In the genomic region with DNA sequence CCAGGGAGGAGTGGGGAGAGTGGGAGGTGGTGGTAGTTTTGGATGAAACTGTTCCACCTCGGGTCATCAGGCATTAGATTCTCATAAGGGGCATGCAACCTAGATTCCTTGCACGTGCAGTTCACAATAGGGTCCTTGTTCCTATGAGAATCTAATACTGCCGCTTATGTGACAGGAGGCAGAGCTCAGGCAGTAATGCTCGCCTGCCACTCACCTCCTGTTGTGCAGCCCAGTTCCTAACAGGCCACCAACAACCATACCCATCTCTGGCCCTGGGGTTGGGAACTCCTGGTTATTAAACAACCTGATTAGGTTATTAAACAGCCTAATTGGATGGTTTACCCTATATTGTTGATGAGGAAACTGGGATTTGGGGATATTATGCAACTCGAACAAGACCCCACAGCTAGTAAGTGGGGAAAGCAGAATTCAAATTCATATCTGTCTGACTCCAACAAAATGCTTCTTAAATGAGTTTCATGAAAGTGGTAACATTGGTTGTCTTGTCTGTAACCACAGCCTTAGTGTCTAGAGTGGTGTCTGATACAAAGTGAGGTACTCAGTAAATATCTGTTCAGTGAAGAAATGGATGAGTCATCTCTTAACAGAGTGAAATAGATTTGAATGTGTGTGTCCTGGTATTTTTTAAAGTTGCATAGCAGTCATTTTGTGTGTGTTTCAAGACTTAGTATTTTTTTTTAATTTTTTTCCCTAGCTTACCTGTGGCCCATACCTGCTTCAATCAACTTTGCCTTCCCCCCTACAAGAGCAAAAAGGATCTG, we compare ENCODE assay signal across 11 cellular contexts.
DNase-seq lines count a peak whose midpoint lies in the region; ATAC-seq, FAIRE-seq and TF ChIP-seq lines count a peak whose summit lies in the region.
"Had no signal": no experiment of that assay in that cellular context is flagged by ENCODE, and none has a peak within 500 bp of the region (broad histone marks: within the 10 kb centered on the region; RNA-seq: fewer than 3 reads in every experiment).

No MANE protein-coding gene starts in this region.

- TF ChIP-seq RAD21 in HepG2 (CRISPR knock-in tag; IDR thresholded peaks at IDR 0.05): no peak

- H3K4me2 ChIP-seq in HepG2 (ENCODE audit: low read depth, low read length): no peak overlapping the region
- H3K4me2 ChIP-seq: BLaER1 had no signal

- H3K9ac ChIP-seq in HepG2 (ENCODE audit: insufficient read depth, low read depth, low read length): no peak overlapping the region
- H3K9ac ChIP-seq in adipocyte (ENCODE audit: low read length): no peak overlapping the region
- H3K9ac ChIP-seq: BLaER1 had no signal

- H3K27ac ChIP-seq in right lobe of liver (no peak overlapping the region), HepG2 (ENCODE audit: extremely low read length, insufficient read depth, low read length) (no peak overlapping the region), uterus (peak overlapping the region; percentile 27 to 35), ovary (no peak overlapping the region), right cardiac atrium (ENCODE audit: low read length) (no peak overlapping the region)
- H3K27ac ChIP-seq: BLaER1, gastrocnemius medialis had no signal

- BruUV-seq in HepG2 (replicated peaks; lab: Mats Ljungman, UMichigan): no TSS peak

- ATAC-seq in right lobe of liver (peak in 3 of 4 donors; percentile 27 to 92 (median 47)), HepG2 (no peak), right cardiac atrium (no peak)
- ATAC-seq: gastrocnemius medialis had no signal

- intact Hi-C loops in right lobe of liver (cut with DNase I): no loop called here
- intact Hi-C loops in HepG2 (cut with micrococcal nuclease; ENCODE audit: unreplicated experiment): no loop called here
- intact Hi-C loops in uterus (cut with DNase I; ENCODE audit: low total_unique reads): no loop called here
- intact Hi-C loops in ovary (cut with DNase I): no loop called here
- intact Hi-C loops in right cardiac atrium (cut with DNase I): no loop called here

- in situ Hi-C loops in HepG2 (cut with HindIII; ENCODE audit: extremely low pct_ligation_motif_present, low pct_unique_long_range_greater_than_20kb): no loop called here

- H3K4me1 ChIP-seq in right lobe of liver (peaks cover 0 to 15% (median 7%) of the 10 kb centered on the region in 4 donors), HepG2 (ENCODE audit: insufficient read depth, low read length) (no peaks in the 10 kb centered on the region), adipocyte (ENCODE audit: control insufficient read depth, insufficient read depth, low read length) (peaks cover 18% of the 10 kb centered on the region), uterus (peaks cover 0 to 4% of the 10 kb centered on the region in 2 donors), ovary (ENCODE audit: insufficient read depth) (no peaks in the 10 kb centered on the region), right cardiac atrium (ENCODE audit: control insufficient read depth, insufficient read depth, low read length) (no peaks in the 10 kb centered on the region)
- H3K4me1 ChIP-seq: BLaER1, gastrocnemius medialis had no signal

- no peak overlapping the region for H2AFZ ChIP-seq in HepG2 (ENCODE audit: low read length)

- H3K27me3 ChIP-seq in right lobe of liver (no peaks in the 10 kb centered on the region), HepG2 (ENCODE audit: control insufficient read depth in 1 of 2, insufficient read depth in 2 of 2, low read length in 2 of 2) (no peaks in the 10 kb centered on the region), adipocyte (replicated peaks; ENCODE audit: control insufficient read depth, insufficient read depth, low read length) (no peaks in the 10 kb centered on the region), uterus (no peaks in the 10 kb centered on the region), ovary (no peaks in the 10 kb centered on the region), right cardiac atrium (ENCODE audit: control insufficient read depth, insufficient read depth) (no peaks in the 10 kb centered on the region)
- H3K27me3 ChIP-seq: BLaER1, gastrocnemius medialis had no signal

- no peak for FAIRE-seq in HepG2 (lab: Jason Lieb, UNC)

- TF ChIP-seq POLR2A in right lobe of liver (IDR thresholded peaks at IDR 0.05) (no peak), HepG2 (IDR thresholded peaks at IDR 0.05; ENCODE audit: insufficient read depth in 1 of 2, low read depth in 2 of 2, low read length in 2 of 2) (no peak), uterus (IDR thresholded peaks at IDR 0.05) (no peak), ovary (IDR thresholded peaks at IDR 0.05) (no peak)

- WGBS in right lobe of liver (ENCODE audit: insufficient coverage, low coverage, low lambda C conversion rate, missing lambda C conversion rate): 91% methylated on average over 5 of the region's 5 CpGs
- WGBS in HepG2 (ENCODE audit: low lambda C conversion rate): 54% methylated on average over 4 of the region's 5 CpGs
- WGBS in ovary, 3 donors: 77 to 87% (median 83%) methylated on average over 5 of the region's 5 CpGs
- 82% methylated on average over 5 of the region's 5 CpGs for WGBS in right cardiac atrium

- H3K36me3 ChIP-seq in right lobe of liver: no peaks in the 10 kb centered on the region
- no peaks in the 10 kb centered on the region for H3K36me3 ChIP-seq in HepG2 (replicated peaks in 1 of 2; ENCODE audit: control insufficient read depth in 1 of 2, insufficient read depth in 2 of 2, low read length in 2 of 2)
- H3K36me3 ChIP-seq in adipocyte (ENCODE audit: control insufficient read depth, insufficient read depth, low read length, severe bottlenecking): peaks cover 5% of the 10 kb centered on the region
- H3K36me3 ChIP-seq in uterus: no peaks in the 10 kb centered on the region
- H3K36me3 ChIP-seq in ovary: no peaks in the 10 kb centered on the region
- H3K36me3 ChIP-seq: BLaER1, gastrocnemius medialis had no signal

- TF ChIP-seq CTCF in right lobe of liver (IDR thresholded peaks at IDR 0.05) (no peak), HepG2 (CRISPR knock-in tag; IDR thresholded peaks at IDR 0.05) (no peak), uterus (IDR thresholded peaks at IDR 0.05) (no peak), ovary (IDR thresholded peaks at IDR 0.05) (no peak)

- H3K79me2 ChIP-seq in HepG2 (ENCODE audit: insufficient read depth, low read length): no peaks in the 10 kb centered on the region

- DNase-seq in right lobe of liver: no peak
- DNase-seq in HepG2 (ENCODE audit: low spot score): no peak
- DNase-seq in adipocyte (ENCODE audit: low read depth): peak; percentile 73
- DNase-seq in glomerular visceral epithelial cell (ENCODE audit: extremely low spot score): peak; percentile 62
- DNase-seq in uterus: no peak
- DNase-seq in ovary: no peak
- no peak for DNase-seq in dermis blood vessel endothelial cell
- DNase-seq in right cardiac atrium: no peak
- DNase-seq: activated B cell treated with CpG ODN at 0.5 μM for 24 hours, gastrocnemius medialis had no signal

- POLR2A ChIA-PET in HepG2 (lab: Yijun Ruan, JAX): no interaction called here

- no peaks in the 10 kb centered on the region for H4K20me1 ChIP-seq in HepG2 (ENCODE audit: insufficient read depth, low read length)
- H4K20me1 ChIP-seq: BLaER1 had no signal

- TF ChIP-seq EP300 in HepG2 (IDR thresholded peaks at IDR 0.05; ENCODE audit: low read depth in 2 of 2, low read length in 2 of 2): no peak
- no peak for TF ChIP-seq EP300 in HepG2 (CRISPR knock-in tag; IDR thresholded peaks at IDR 0.05; ENCODE audit: borderline replicate concordance)
- TF ChIP-seq EP300 in ovary (IDR thresholded peaks at IDR 0.05): no peak

- H3K9me3 ChIP-seq in right lobe of liver (no peaks in the 10 kb centered on the region), HepG2 (ENCODE audit: low read length) (no peaks in the 10 kb centered on the region), adipocyte (ENCODE audit: control insufficient read depth, low read length) (no peaks in the 10 kb centered on the region), uterus (no peaks in the 10 kb centered on the region), ovary (no peaks in the 10 kb centered on the region), right cardiac atrium (ENCODE audit: control insufficient read depth, low read length) (no peaks in the 10 kb centered on the region)
- H3K9me3 ChIP-seq: BLaER1, gastrocnemius medialis had no signal

- H3K4me3 ChIP-seq in right lobe of liver (no peak overlapping the region), HepG2 (replicated peaks in 1 of 3; ENCODE audit: insufficient read depth in 1 of 3, low read depth in 2 of 3, low read length in 3 of 3) (no peak overlapping the region), adipocyte (ENCODE audit: low read length) (no peak overlapping the region), uterus (no peak overlapping the region), ovary (no peak overlapping the region), right cardiac atrium (ENCODE audit: low read length) (no peak overlapping the region)
- H3K4me3 ChIP-seq: BLaER1, gastrocnemius medialis had no signal

- CTCF ChIA-PET in HepG2 (lab: Yijun Ruan, JAX; ENCODE audit: low intra/inter-chr PET ratio, low total read pairs): no interaction called here

TF ChIP-seq in HepG2, 621 proteins besides CTCF, POLR2A, EP300 and RAD21 (continues in another document):
- TF ChIP-seq NR2F6 (IDR thresholded peaks at IDR 0.05) (no peak), NR2F6 (CRISPR knock-in tag; IDR thresholded peaks at IDR 0.05) (no peak), ZNF432 (CRISPR knock-in tag; IDR thresholded peaks at IDR 0.05; ENCODE audit: borderline replicate concordance) (no peak), TIGD3 (CRISPR knock-in tag; IDR thresholded peaks at IDR 0.05; ENCODE audit: borderline replicate concordance) (no peak), ZNF343 (CRISPR knock-in tag; IDR thresholded peaks at IDR 0.05) (no peak)

Comparison
In these comparisons a context has a peak if more than half of its experiments do, and no peak if none do; other contexts are left out.
1. ATAC-seq: peak in right lobe of liver (3 of 4); none in HepG2 (single experiment) and right cardiac atrium (0 of 2).
2. DNase-seq: peak in adipocyte (single experiment) and glomerular visceral epithelial cell (single experiment); none in right lobe of liver (0 of 3), HepG2 (single experiment), uterus (0 of 2), ovary (0 of 5), dermis blood vessel endothelial cell (single experiment) and right cardiac atrium (0 of 3).
3. H3K27ac ChIP-seq: peak in uterus (2 of 2); none in right lobe of liver (0 of 3), HepG2 (single experiment), ovary (0 of 2) and right cardiac atrium (single experiment).